8 cellular contexts compared by ENCODE assay signal in genomic region chr17:70144260-70144846, GRCh38. TPM values are rescaled to one million over a fixed set of nuclear protein-coding genes. Genes with fewer than 3 reads are reported as not detected.
DNase-seq lines count a peak whose midpoint lies in the region; ATAC-seq and TF ChIP-seq lines count a peak whose summit lies in the region.

No MANE protein-coding gene starts in this region.

- WGBS in testis, 2 donors = 40% methylated on average over 6 of the region's 6 CpGs

- TF ChIP-seq CTCF in fibroblast of pulmonary artery (IDR thresholded peaks at IDR 0.05; ENCODE audit: low read length, missing control alignments) (peak; percentile 54), testis (IDR thresholded peaks at IDR 0.05) (peak; percentile 67 to 78 (median 73))

- H3K9me3 ChIP-seq in testis = no peaks in the 10 kb centered on the region

- DNase-seq in SHP77 treated with DMSO at 0.1 percent for 48 hours (lab: John Stamatoyannopoulos, UW) = peak; percentile 3
- DNase-seq in SHP77 (lab: John Stamatoyannopoulos, UW) = no peak
- DNase-seq in OCI-M1 (lab: John Stamatoyannopoulos, UW) = peak; percentile 48
- DNase-seq in fibroblast of pulmonary artery (ENCODE audit: low read depth) = peak; percentile 65
- DNase-seq in testis = peak; percentile 21
- no peak for DNase-seq in sciatic nerve (ENCODE audit: low spot score)

- H3K4me1 ChIP-seq in testis = no peaks in the 10 kb centered on the region

- H3K27ac ChIP-seq in testis = no peak overlapping the region

- H3K36me3 ChIP-seq in testis (ENCODE audit: low read depth, missing control alignments) = no peaks in the 10 kb centered on the region

- ATAC-seq in sciatic nerve (no peak), GM21786 (IDR thresholded peaks at IDR 0.05; ENCODE audit: unreplicated experiment) (no peak), GM19035 (IDR thresholded peaks at IDR 0.05; ENCODE audit: unreplicated experiment) (no peak)

- H3K4me3 ChIP-seq in fibroblast of pulmonary artery (replicated peaks; ENCODE audit: low read depth, low read length) (no peak overlapping the region), testis (no peak overlapping the region)

- no peak for TF ChIP-seq POLR2A in testis (IDR thresholded peaks at IDR 0.05)

- no peaks in the 10 kb centered on the region for H3K27me3 ChIP-seq in testis

- intact Hi-C loops in testis (cut with DNase I; ENCODE audit: low total_unique reads) = no loop called here
- intact Hi-C loops in sciatic nerve (cut with DNase I) = no loop called here

RNA-seq across cellular contexts. Expression of gene KCNJ2, which starts 25.0 kb away (rescaled TPM):
- total RNA-seq in testis = 1 to 10 TPM in 1 of 2 donors, under 1 TPM in 1; 0.79 to 1.1 TPM
- polyA plus RNA-seq in testis (ENCODE audit: insufficient read depth, low read depth, low replicate concordance) = 0.58 TPM
- total RNA-seq in sciatic nerve = 11.9 TPM

Comparison
In these comparisons a context has a peak if more than half of its experiments do, and no peak if none do; other contexts are left out.
1. DNase-seq: peak in SHP77 treated with DMSO at 0.1 percent for 48 hours (single experiment), OCI-M1 (single experiment), fibroblast of pulmonary artery (single experiment) and testis (single experiment); none in SHP77 (0 of 2) and sciatic nerve (single experiment).